In the genomic region with DNA sequence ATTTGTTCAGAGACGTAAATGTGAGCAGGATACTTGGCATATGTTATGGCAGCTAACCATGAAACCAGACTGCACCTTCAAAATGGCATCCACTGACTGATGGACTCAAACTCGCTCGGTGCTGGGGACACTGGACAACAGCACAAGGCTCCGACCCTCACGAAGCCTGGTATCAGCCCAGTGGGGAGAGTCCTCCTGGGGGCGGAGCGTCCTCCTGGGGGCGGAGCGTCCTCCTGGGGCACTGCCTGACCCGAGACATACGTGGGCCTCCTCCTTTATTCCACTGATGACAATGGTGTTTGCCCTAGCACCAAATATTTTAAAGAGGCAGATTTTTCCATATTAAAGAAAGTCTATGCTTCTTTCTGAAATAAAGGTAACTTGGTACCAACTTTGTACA, we compare ENCODE assay signal across 24 cellular contexts.
"Had no signal": no experiment of that assay in that cellular context is flagged by ENCODE, and none has a peak within 500 bp of the region (broad histone marks: within the 10 kb centered on the region; RNA-seq: fewer than 3 reads in every experiment).

No MANE protein-coding gene starts in this region.

- H3K9me3 ChIP-seq: thyroid gland, uterus had no signal

- H3K4me3 ChIP-seq: cardiac muscle cell, hepatocyte, lung, thyroid gland, uterus had no signal

- ATAC-seq: activated naive CD4-positive, alpha-beta T cell treated with anti-CD3 and anti-CD28 coated beads, Interleukin-2, amount 50 U/mL, for 72 hours; activated T-cell treated with anti-CD3 and anti-CD28 coated beads, Interleukin-2, amount 50 U/mL, for 72 hours; left colon; T-cell had no signal

- H3K27ac ChIP-seq: cardiac muscle cell, hepatocyte, thyroid gland, uterus had no signal

- H3K4me1 ChIP-seq: thyroid gland had no signal

- H2AFZ ChIP-seq: hepatocyte had no signal

- H3K36me3 ChIP-seq: uterus had no signal

- H3K4me2 ChIP-seq: hepatocyte had no signal

- H3K27me3 ChIP-seq: cardiac muscle cell, hepatocyte, thyroid gland, uterus had no signal

- DNase-seq: activated CD4-positive, alpha-beta T cell treated with anti-CD3 and anti-CD28 coated beads, Interleukin-2, amount 10 ng/mL, durations not matched to agents 7 days and 5 days; activated CD8-positive, alpha-beta memory T cell treated with anti-CD3 and anti-CD28 coated beads, Interleukin-2, amount 50 U/mL, for 4 hours; activated effector memory CD4-positive, alpha-beta T cell treated with anti-CD3 and anti-CD28 coated beads, Interleukin-2, amount 50 U/mL, for 16 hours; activated T-cell treated with anti-CD3 and anti-CD28 coated beads, Interleukin-2, amount 50 U/mL, for 72 hours; amniotic stem cell; dermis blood vessel endothelial cell; effector memory CD4-positive, alpha-beta T cell; islet precursor cell; left colon; nephron progenitor cell; nucleus accumbens; posterior cingulate gyrus; retina; stimulated activated CD4-positive, alpha-beta T cell treated with anti-CD3 and anti-CD28 coated beads, Interleukin-12 subunit alpha, Interleukin-12 subunit beta, amount 100 ng/mL, for 4 hours; stimulated activated CD4-positive, alpha-beta T cell treated with anti-CD3 and anti-CD28 coated beads, Interleukin-1b, Interleukin-23, amount 100 ng/mL, for 48 hours; stimulated activated naive CD4-positive, alpha-beta T cell treated with Interleukin-2 at 50 U/mL for 16 hours; T-cell; T-helper 9 cell; thyroid gland; uterus had no signal
